In the genomic region with DNA sequence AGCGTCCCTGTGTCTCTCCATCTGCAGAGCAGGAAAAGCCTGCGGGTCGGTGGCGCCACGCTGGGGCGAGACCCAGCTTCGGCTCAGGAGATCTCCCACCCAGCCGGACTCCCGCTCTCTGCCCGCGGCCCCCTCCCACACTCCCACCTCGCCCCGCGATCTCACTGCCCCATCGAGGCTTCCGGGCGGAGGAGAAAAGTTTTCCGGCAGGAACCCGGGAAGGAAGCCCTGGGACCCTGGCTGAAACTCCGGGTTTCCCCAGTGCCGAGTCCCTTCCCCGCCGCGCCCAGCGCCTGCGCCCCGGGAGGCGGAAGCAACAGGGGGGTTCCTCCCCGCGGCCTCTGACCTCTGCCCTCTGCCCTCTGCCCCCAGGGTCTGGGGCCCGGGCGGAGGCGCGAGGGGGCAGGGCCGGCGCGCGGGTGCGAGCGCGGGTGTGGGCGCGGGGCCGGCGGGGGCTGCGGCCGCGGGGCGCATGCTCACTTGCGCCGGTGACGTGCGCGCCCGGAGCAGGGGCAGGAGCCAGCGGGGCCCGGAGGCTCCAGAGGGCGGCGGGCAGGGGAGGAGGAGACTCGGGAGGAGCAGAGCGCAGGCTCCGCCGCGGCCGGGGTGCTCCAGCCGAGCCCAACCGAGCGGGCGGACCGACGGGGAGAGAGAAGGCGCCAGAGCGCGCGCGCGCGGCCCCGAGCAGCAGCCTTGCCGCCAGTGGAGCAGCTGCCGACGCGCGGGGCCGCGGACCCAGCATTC, we compare ENCODE assay signal across 8 cellular contexts. TPM values are rescaled to one million over a fixed set of nuclear protein-coding genes. Genes with fewer than 3 reads are reported as not detected.
DNase-seq lines count a peak whose midpoint lies in the region; ATAC-seq and TF ChIP-seq lines count a peak whose summit lies in the region.

Gene ATP11A, plus strand, starts transcription at position 541 of the 744 bp plus-strand sequence. CDS start 379 bp downstream, outside the sequence.

- H3K9me3 Mint-ChIP-seq in MCF 10A (ENCODE audit: unreplicated experiment), result no peaks in the 10 kb centered on the region

- H3K4me3 ChIP-seq in iPS-18c (ENCODE audit: insufficient read depth, low read depth, low read length), result peak within 1 kb of the TSS; percentile 77
- H3K4me3 ChIP-seq in skeletal muscle satellite cell (ENCODE audit: low read length), result peak within 1 kb of the TSS; percentile 86

- H3K4me3 Mint-ChIP-seq in MCF 10A (ENCODE audit: unreplicated experiment), result peak within 1 kb of the TSS; percentile 85

- peaks cover 4% of the 10 kb centered on the region for H3K27me3 ChIP-seq in skeletal muscle satellite cell (ENCODE audit: control insufficient read depth, insufficient read depth, low read length)

- no peaks in the 10 kb centered on the region for H3K27me3 Mint-ChIP-seq in MCF 10A (ENCODE audit: insufficient read depth, unreplicated experiment)

- H3K36me3 Mint-ChIP-seq in MCF 10A (ENCODE audit: insufficient read depth, unreplicated experiment), result no peaks in the 10 kb centered on the region

- intact Hi-C loops in MCF 10A (cut with micrococcal nuclease), result loop anchor here (2.0 kb wide), 1 partner anchor 185 kb away; no protein-coding TSS in a partner anchor

- H3K4me1 Mint-ChIP-seq in MCF 10A (ENCODE audit: insufficient read depth, unreplicated experiment), result peaks cover 27% of the 10 kb centered on the region

- POLR2A ChIA-PET in MCF 10A (lab: Yijun Ruan, JAX), result interaction anchor here (1.3 to 1.8 kb wide), 3 partner anchors 22 to 102 kb away, joined by 3 to 10 read pairs (median 4); no protein-coding TSS in a partner anchor

- no peaks in the 10 kb centered on the region for H3K36me3 ChIP-seq in skeletal muscle satellite cell (ENCODE audit: insufficient read depth, low read length)

- CTCF ChIA-PET in MCF 10A (lab: Yijun Ruan, JAX), result no interaction called here

- peak within 1 kb of the TSS; percentile 80 for H3K9ac ChIP-seq in skeletal muscle satellite cell (ENCODE audit: low read depth, low read length)

- H3K4me2 ChIP-seq in skeletal muscle satellite cell (ENCODE audit: low read length), result peak within 1 kb of the TSS; percentile 88

- H3K9me3 ChIP-seq in iPS-18c (ENCODE audit: control insufficient read depth, insufficient read depth, low read length), result no peaks in the 10 kb centered on the region
- H3K9me3 ChIP-seq in skeletal muscle satellite cell (replicated peaks; ENCODE audit: low read length), result no peaks in the 10 kb centered on the region

- TF ChIP-seq CTCF in VCaP (conservative IDR thresholded peaks at IDR 0.05) (no peak), MCF 10A (IDR thresholded peaks at IDR 0.05; ENCODE audit: unreplicated experiment) (no peak)

- no TSS peak for BruUV-seq in MCF 10A (replicated peaks; lab: Mats Ljungman, UMichigan)

- peak within 1 kb of the TSS; percentile 84 for H3K27ac Mint-ChIP-seq in MCF 10A (ENCODE audit: low read depth, unreplicated experiment)

- peak within 1 kb of the TSS; percentile 65 for H3K27ac ChIP-seq in VCaP

- ATAC-seq in HG02943 (IDR thresholded peaks at IDR 0.05; ENCODE audit: low read depth, unreplicated experiment), result peak; percentile 76

- DNase-seq in NCI-H524 (lab: John Stamatoyannopoulos, UW), result peak; percentile 42 to 69
- DNase-seq in NCI-H524 treated with DMSO at 0.1 percent for 48 hours (lab: John Stamatoyannopoulos, UW), result no peak
- peak; percentile 91 to 93 for DNase-seq in NCI-H2081 (lab: John Stamatoyannopoulos, UW)
- DNase-seq in MCF 10A (ENCODE audit: unreplicated experiment), result peak; percentile 85

- peaks cover 10% of the 10 kb centered on the region for H3K4me1 ChIP-seq in skeletal muscle satellite cell (ENCODE audit: control insufficient read depth, insufficient read depth, low read length)

RNA-seq across cellular contexts. Expression of gene ATP11A, which starts in this region (rescaled TPM):
- 41.2 and 42.7 TPM in 2 replicates for total RNA-seq in MCF 10A (2022)
- 7.2 and 7.6 TPM in 2 replicates for total RNA-seq in skeletal muscle satellite cell (2012; rRNA removed)
